Comparison of ENCODE assay signal across 19 cellular contexts in the genomic region with DNA sequence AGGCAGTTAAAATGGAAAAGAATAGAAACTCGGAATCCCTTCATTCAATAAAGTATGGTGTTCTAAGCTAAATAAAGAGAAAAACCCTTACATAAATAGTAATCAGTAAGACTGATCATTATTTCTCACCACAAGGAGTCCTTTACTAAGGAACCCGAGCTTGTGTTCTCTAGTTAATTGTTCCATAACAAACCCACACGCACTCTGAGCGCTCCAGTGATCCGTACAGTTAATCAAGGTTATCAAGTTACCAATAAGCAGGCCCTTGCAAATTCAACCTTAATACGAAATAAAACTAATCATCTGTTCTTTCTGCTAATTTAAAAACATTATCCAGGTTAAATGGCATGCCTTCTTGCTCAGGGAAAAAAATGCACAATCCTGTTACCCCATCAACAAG.
DNase-seq lines count a peak whose midpoint lies in the region; FAIRE-seq and TF ChIP-seq lines count a peak whose summit lies in the region.
"Had no signal": no experiment of that assay in that cellular context is flagged by ENCODE, and none has a peak within 500 bp of the region (broad histone marks: within the 10 kb centered on the region; RNA-seq: fewer than 3 reads in every experiment).

No MANE protein-coding gene starts in this region.

- no peaks in the 10 kb centered on the region for H3K9me2 ChIP-seq in Karpas-422 (replicated peaks; ENCODE audit: insufficient read depth, low read length)

- no peak for TF ChIP-seq CTCF in kidney (IDR thresholded peaks at IDR 0.05; ENCODE audit: borderline replicate concordance, extremely low read depth, insufficient read depth)

- H3K4me3 ChIP-seq in kidney (ENCODE audit: low read length in 2 of 2) (no peak overlapping the region), Karpas-422 (ENCODE audit: low read length) (no peak overlapping the region)

- H3K9me3 ChIP-seq in kidney (ENCODE audit: control insufficient read depth in 1 of 2, low read length in 2 of 2) (no peaks in the 10 kb centered on the region), Karpas-422 (ENCODE audit: low read length) (no peaks in the 10 kb centered on the region)
- H3K9me3 ChIP-seq: BE2C had no signal

- intact Hi-C loops in kidney (cut with DNase I): no loop called here

- H3K4me1 ChIP-seq in kidney (ENCODE audit: control insufficient read depth in 1 of 2, insufficient read depth in 1 of 2, low read depth in 1 of 2, low read length in 2 of 2) (no peaks in the 10 kb centered on the region), Karpas-422 (ENCODE audit: low read length) (no peaks in the 10 kb centered on the region)

- no peaks in the 10 kb centered on the region for H3K79me2 ChIP-seq in Karpas-422 (ENCODE audit: low read length)

- DNase-seq in NCI-H1092 treated with DMSO at 0.1 percent for 48 hours (lab: John Stamatoyannopoulos, UW) (peak; percentile 19), NCI-H1092 (lab: John Stamatoyannopoulos, UW) (no peak), NCI-H2081 treated with DMSO at 0.1 percent for 48 hours (lab: John Stamatoyannopoulos, UW) (peak; percentile 41), NCI-H748 (lab: John Stamatoyannopoulos, UW; ENCODE audit: unreplicated experiment) (peak; percentile 80), left kidney (ENCODE audit: low read depth, low spot score) (peak; percentile 86), kidney (no peak), Karpas-422 (no peak), amygdala (lab: John Stamatoyannopoulos, UW) (no peak)
- DNase-seq: 8988T; BE2C; Calu3; CD4-positive, alpha-beta T cell; DMS79; H7; NCI-H1048; RPMI8226; SW 1271 had no signal

- H2AFZ ChIP-seq in Karpas-422 (ENCODE audit: low read length): no peak overlapping the region

- H3K4me2 ChIP-seq in Karpas-422 (ENCODE audit: low read depth, low read length, poor library complexity, severe bottlenecking): no peak overlapping the region
- H3K4me2 ChIP-seq: KMS-11 had no signal

- H4K20me1 ChIP-seq in Karpas-422 (ENCODE audit: insufficient read depth, low read depth, low read length): no peaks in the 10 kb centered on the region

- no peak overlapping the region for H3K9ac ChIP-seq in kidney (ENCODE audit: low read length in 2 of 2)
- no peak overlapping the region for H3K9ac ChIP-seq in Karpas-422 (ENCODE audit: low read length)
- H3K9ac ChIP-seq: KMS-11 had no signal

- H3K27me3 ChIP-seq in Karpas-422 (ENCODE audit: low read length): no peaks in the 10 kb centered on the region
- H3K27me3 ChIP-seq: BE2C had no signal

- H3K27ac ChIP-seq in kidney (ENCODE audit: low read depth in 2 of 2, low read length in 2 of 2) (no peak overlapping the region), Karpas-422 (ENCODE audit: low read length) (no peak overlapping the region)
- H3K27ac ChIP-seq: KMS-11 had no signal

- H3K36me3 ChIP-seq in kidney (ENCODE audit: control insufficient read depth in 1 of 2, insufficient read depth in 2 of 2, low read length in 2 of 2): peaks cover 0 to 3% of the 10 kb centered on the region in 2 donors
- H3K36me3 ChIP-seq in Karpas-422 (ENCODE audit: insufficient read depth, low read length): no peaks in the 10 kb centered on the region

- no peak for FAIRE-seq in kidney (lab: Jason Lieb, UNC)
- FAIRE-seq: HepG2 had no signal

Comparison
In these comparisons a context has a peak if more than half of its experiments do, and no peak if none do; other contexts are left out.
1. DNase-seq: peak in NCI-H1092 treated with DMSO at 0.1 percent for 48 hours (single experiment), NCI-H2081 treated with DMSO at 0.1 percent for 48 hours (single experiment), NCI-H748 (single experiment) and left kidney (single experiment); none in NCI-H1092 (single experiment), kidney (single experiment), Karpas-422 (single experiment) and amygdala (0 of 56).